In genomic region chr10:111748184-111748583, GRCh38 we compare ENCODE assay signal across 23 cellular contexts.
DNase-seq lines count a peak whose midpoint lies in the region; ATAC-seq, FAIRE-seq and TF ChIP-seq lines count a peak whose summit lies in the region.
"Had no signal": no experiment of that assay in that cellular context is flagged by ENCODE, and none has a peak within 500 bp of the region (broad histone marks: within the 10 kb centered on the region; RNA-seq: fewer than 3 reads in every experiment).

No MANE protein-coding gene starts in this region.

- H3K9me3 ChIP-seq in pancreas (no peaks in the 10 kb centered on the region), body of pancreas (no peaks in the 10 kb centered on the region)
- H3K9me3 ChIP-seq: BLaER1, Caco-2 had no signal

- H3K9me3 Mint-ChIP-seq in activated naive CD8-positive, alpha-beta T cell treated with anti-CD3 and anti-CD28 coated beads, Interleukin-2, amount 50 U/mL, for 24 hours = peaks cover 9% of the 10 kb centered on the region
- H3K9me3 Mint-ChIP-seq: CD8-positive, alpha-beta T cell had no signal

- H3K4me3 ChIP-seq in pancreas = no peak overlapping the region
- no peak overlapping the region for H3K4me3 ChIP-seq in body of pancreas
- H3K4me3 ChIP-seq: BLaER1, GM12878 had no signal

- H3K27me3 ChIP-seq in pancreas = no peaks in the 10 kb centered on the region
- no peaks in the 10 kb centered on the region for H3K27me3 ChIP-seq in body of pancreas
- H3K27me3 ChIP-seq: BLaER1 had no signal

- no peak for TF ChIP-seq POLR2A in body of pancreas (IDR thresholded peaks at IDR 0.05)

- no peaks in the 10 kb centered on the region for H3K4me1 ChIP-seq in pancreas
- no peaks in the 10 kb centered on the region for H3K4me1 ChIP-seq in body of pancreas
- H3K4me1 ChIP-seq: BLaER1, Caco-2 had no signal

- ATAC-seq in pancreas (no peak), body of pancreas (no peak)
- no peak for ATAC-seq in activated naive CD8-positive, alpha-beta T cell treated with anti-CD3 and anti-CD28 coated beads, Interleukin-2, amount 50 U/mL, for 24 hours
- ATAC-seq: CD8-positive, alpha-beta T cell; GM12878 had no signal

- FAIRE-seq in G401.6 (lab: Jason Lieb, UNC) = peak; percentile 41
- peak; percentile 49 for FAIRE-seq in TTC549 (lab: Jason Lieb, UNC)
- peak; percentile 45 for FAIRE-seq in endometrium (lab: Jason Lieb, UNC)
- peak; percentile 93 for FAIRE-seq in pancreas (lab: Jason Lieb, UNC)
- FAIRE-seq: GM12878, GM19239, H1 had no signal

- no peaks in the 10 kb centered on the region for H3K36me3 ChIP-seq in pancreas
- no peaks in the 10 kb centered on the region for H3K36me3 ChIP-seq in body of pancreas (replicated peaks in 1 of 2; ENCODE audit: insufficient read depth in 1 of 2, low read depth in 2 of 2)
- H3K36me3 ChIP-seq: BLaER1 had no signal

- no peak overlapping the region for H3K27ac Mint-ChIP-seq in activated naive CD8-positive, alpha-beta T cell treated with anti-CD3 and anti-CD28 coated beads, Interleukin-2, amount 50 U/mL, for 24 hours
- H3K27ac Mint-ChIP-seq: B cell; CD4-positive, CD25-positive, alpha-beta regulatory T cell; CD8-positive, alpha-beta T cell had no signal

- DNase-seq in pancreas (no peak), pons (ENCODE audit: low spot score) (no peak), body of pancreas (no peak)
- no peak for DNase-seq in stimulated activated CD4-positive, alpha-beta T cell treated with anti-CD3 and anti-CD28 coated beads, Interleukin-4, amount 100 ng/mL, for 1 hour
- no peak for DNase-seq in activated naive CD8-positive, alpha-beta T cell treated with anti-CD3 and anti-CD28 coated beads, Interleukin-2, amount 50 U/mL, for 24 hours
- DNase-seq: 8988T; Caco-2; CD4-positive, CD25-positive, alpha-beta regulatory T cell; CD8-positive, alpha-beta T cell; DMS153; DND-41; GDM1; H7; HCEC 1CT had no signal

- H3K4me1 Mint-ChIP-seq in activated naive CD8-positive, alpha-beta T cell treated with anti-CD3 and anti-CD28 coated beads, Interleukin-2, amount 50 U/mL, for 24 hours = no peaks in the 10 kb centered on the region
- H3K4me1 Mint-ChIP-seq: B cell; CD4-positive, CD25-positive, alpha-beta regulatory T cell had no signal

- H3K27ac ChIP-seq in pancreas (no peak overlapping the region), body of pancreas (no peak overlapping the region)
- H3K27ac ChIP-seq: BLaER1, C4-2B had no signal

- TF ChIP-seq CTCF in pancreas (IDR thresholded peaks at IDR 0.05) = no peak
- TF ChIP-seq CTCF in body of pancreas (IDR thresholded peaks at IDR 0.05) = no peak

- H3K4me3 Mint-ChIP-seq in activated naive CD8-positive, alpha-beta T cell treated with anti-CD3 and anti-CD28 coated beads, Interleukin-2, amount 50 U/mL, for 24 hours = no peak overlapping the region
- H3K4me3 Mint-ChIP-seq: B cell; CD4-positive, CD25-positive, alpha-beta regulatory T cell; CD8-positive, alpha-beta T cell had no signal

- 61 to 68% methylated on average over 2 of the region's 2 CpGs for WGBS in pancreas, 2 donors
- WGBS in body of pancreas, 2 donors = 65 to 68% methylated on average over 2 of the region's 2 CpGs

- intact Hi-C loops in pancreas (cut with DNase I) = no loop called here
- intact Hi-C loops in body of pancreas (cut with DNase I) = no loop called here

- H3K36me3 Mint-ChIP-seq in activated naive CD8-positive, alpha-beta T cell treated with anti-CD3 and anti-CD28 coated beads, Interleukin-2, amount 50 U/mL, for 24 hours (ENCODE audit: low read depth) = no peaks in the 10 kb centered on the region
- H3K36me3 Mint-ChIP-seq: CD4-positive, CD25-positive, alpha-beta regulatory T cell; CD8-positive, alpha-beta T cell had no signal

- H3K27me3 Mint-ChIP-seq in activated naive CD8-positive, alpha-beta T cell treated with anti-CD3 and anti-CD28 coated beads, Interleukin-2, amount 50 U/mL, for 24 hours = peaks cover 4% of the 10 kb centered on the region
- H3K27me3 Mint-ChIP-seq: B cell; CD4-positive, CD25-positive, alpha-beta regulatory T cell had no signal
